ENCODE assay signal across 1 cellular context in the genomic region with DNA sequence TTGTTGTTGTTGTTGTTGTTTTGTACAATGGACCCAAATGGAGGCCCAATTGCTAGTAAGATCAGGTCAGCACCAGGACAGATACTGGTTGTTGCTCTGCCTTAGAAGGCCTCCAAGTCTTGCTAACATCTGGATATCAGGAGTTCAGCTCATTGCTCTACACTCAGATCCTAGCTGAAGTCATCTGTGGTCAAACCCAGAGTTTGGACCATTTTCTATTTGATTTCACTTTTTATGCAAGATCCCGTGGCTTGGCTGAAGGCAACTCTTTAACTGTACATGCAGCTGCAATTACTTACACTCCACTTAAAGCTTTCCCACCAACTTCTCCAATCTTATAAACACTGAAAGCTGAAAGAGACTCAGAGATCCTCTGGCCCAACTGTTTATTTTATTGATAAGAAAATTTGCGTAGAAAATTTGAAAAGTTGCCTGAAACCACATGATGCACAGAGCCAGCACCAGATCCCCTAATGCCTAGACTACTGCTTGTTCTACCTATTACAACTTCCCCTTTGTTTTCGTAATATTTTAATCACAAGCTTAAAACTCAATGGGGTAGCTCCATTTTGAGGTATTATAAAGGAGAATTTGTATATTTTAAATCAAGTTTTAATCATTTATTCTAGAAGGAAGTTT.
TF ChIP-seq lines count a peak whose summit lies in the region.

No MANE protein-coding gene starts in this region.

TF ChIP-seq in A549, 52 proteins besides CTCF, POLR2A, EP300 and RAD21:
- no peak for TF ChIP-seq RCOR1 (IDR thresholded peaks at IDR 0.05; ENCODE audit: low read depth, low read length)
- no peak for TF ChIP-seq HEYL (CRISPR knock-in tag; IDR thresholded peaks at IDR 0.05)
- no peak for TF ChIP-seq E2F6 (IDR thresholded peaks at IDR 0.05; ENCODE audit: borderline replicate concordance, low read depth)
- TF ChIP-seq, protein P1, sequence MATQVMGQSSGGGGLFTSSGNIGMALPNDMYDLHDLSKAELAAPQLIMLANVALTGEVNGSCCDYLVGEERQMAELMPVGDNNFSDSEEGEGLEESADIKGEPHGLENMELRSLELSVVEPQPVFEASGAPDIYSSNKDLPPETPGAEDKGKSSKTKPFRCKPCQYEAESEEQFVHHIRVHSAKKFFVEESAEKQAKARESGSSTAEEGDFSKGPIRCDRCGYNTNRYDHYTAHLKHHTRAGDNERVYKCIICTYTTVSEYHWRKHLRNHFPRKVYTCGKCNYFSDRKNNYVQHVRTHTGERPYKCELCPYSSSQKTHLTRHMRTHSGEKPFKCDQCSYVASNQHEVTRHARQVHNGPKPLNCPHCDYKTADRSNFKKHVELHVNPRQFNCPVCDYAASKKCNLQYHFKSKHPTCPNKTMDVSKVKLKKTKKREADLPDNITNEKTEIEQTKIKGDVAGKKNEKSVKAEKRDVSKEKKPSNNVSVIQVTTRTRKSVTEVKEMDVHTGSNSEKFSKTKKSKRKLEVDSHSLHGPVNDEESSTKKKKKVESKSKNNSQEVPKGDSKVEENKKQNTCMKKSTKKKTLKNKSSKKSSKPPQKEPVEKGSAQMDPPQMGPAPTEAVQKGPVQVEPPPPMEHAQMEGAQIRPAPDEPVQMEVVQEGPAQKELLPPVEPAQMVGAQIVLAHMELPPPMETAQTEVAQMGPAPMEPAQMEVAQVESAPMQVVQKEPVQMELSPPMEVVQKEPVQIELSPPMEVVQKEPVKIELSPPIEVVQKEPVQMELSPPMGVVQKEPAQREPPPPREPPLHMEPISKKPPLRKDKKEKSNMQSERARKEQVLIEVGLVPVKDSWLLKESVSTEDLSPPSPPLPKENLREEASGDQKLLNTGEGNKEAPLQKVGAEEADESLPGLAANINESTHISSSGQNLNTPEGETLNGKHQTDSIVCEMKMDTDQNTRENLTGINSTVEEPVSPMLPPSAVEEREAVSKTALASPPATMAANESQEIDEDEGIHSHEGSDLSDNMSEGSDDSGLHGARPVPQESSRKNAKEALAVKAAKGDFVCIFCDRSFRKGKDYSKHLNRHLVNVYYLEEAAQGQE (IDR thresholded peaks at IDR 0.05), result no peak
- TF ChIP-seq TP53 (CRISPR knock-in tag; IDR thresholded peaks at IDR 0.05), result no peak
- TF ChIP-seq CHD4 (IDR thresholded peaks at IDR 0.05; ENCODE audit: borderline replicate concordance), result no peak
- no peak for TF ChIP-seq MAFK (IDR thresholded peaks at IDR 0.05; ENCODE audit: partially characterized antibody)
- TF ChIP-seq CHD2 (IDR thresholded peaks at IDR 0.05; ENCODE audit: low read length, partially characterized antibody), result no peak
- TF ChIP-seq, protein P2, sequence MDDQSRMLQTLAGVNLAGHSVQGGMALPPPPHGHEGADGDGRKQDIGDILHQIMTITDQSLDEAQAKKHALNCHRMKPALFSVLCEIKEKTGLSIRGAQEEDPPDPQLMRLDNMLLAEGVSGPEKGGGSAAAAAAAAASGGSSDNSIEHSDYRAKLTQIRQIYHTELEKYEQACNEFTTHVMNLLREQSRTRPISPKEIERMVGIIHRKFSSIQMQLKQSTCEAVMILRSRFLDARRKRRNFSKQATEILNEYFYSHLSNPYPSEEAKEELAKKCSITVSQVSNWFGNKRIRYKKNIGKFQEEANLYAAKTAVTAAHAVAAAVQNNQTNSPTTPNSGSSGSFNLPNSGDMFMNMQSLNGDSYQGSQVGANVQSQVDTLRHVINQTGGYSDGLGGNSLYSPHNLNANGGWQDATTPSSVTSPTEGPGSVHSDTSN (IDR thresholded peaks at IDR 0.05), result no peak
- no peak for TF ChIP-seq BCL3 (IDR thresholded peaks at IDR 0.05)
- no peak for TF ChIP-seq ESRRA (IDR thresholded peaks at IDR 0.05; ENCODE audit: borderline replicate concordance, low read length)
- TF ChIP-seq BHLHE40 (IDR thresholded peaks at IDR 0.05; ENCODE audit: low read depth, low read length), result no peak
- no peak for TF ChIP-seq KDM1A (IDR thresholded peaks at IDR 0.05; ENCODE audit: low read depth)
- no peak for TF ChIP-seq EHMT2 (IDR thresholded peaks at IDR 0.05; ENCODE audit: low read depth)
- TF ChIP-seq CBX8 (IDR thresholded peaks at IDR 0.05), result no peak
- no peak for TF ChIP-seq NR3C1 (IDR thresholded peaks at IDR 0.05)
- TF ChIP-seq, protein P3, sequence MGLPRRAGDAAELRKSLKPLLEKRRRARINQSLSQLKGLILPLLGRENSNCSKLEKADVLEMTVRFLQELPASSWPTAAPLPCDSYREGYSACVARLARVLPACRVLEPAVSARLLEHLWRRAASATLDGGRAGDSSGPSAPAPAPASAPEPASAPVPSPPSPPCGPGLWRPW (IDR thresholded peaks at IDR 0.05), result no peak
- no peak for TF ChIP-seq CEBPB (IDR thresholded peaks at IDR 0.05)
- TF ChIP-seq FOSB (CRISPR knock-in tag; IDR thresholded peaks at IDR 0.05), result no peak
- TF ChIP-seq HDAC2 (IDR thresholded peaks at IDR 0.05), result no peak
